16 cellular contexts compared by ENCODE assay signal in the genomic region with DNA sequence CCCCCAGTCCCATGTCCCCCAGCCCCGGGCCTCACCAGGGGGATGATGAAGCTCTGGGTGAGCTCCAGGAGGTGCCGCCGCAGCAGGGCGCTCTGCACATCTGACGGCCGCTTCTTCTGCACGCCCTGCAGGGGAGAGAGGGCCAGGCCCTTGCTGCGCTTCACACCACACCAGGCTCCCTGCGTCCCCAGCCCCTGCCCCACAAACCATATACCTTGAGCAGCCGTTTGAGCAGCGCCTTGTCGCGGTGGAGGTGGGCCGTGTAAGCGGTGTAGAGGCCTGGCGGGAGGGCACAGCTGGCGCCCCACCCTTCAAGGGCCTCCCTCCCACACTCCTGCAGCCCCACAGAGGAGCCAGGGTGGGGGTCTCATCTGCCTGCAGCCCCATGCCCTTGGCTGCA. TPM values are rescaled to one million over a fixed set of nuclear protein-coding genes. Genes with fewer than 3 reads are reported as not detected.
DNase-seq lines count a peak whose midpoint lies in the region; ATAC-seq and TF ChIP-seq lines count a peak whose summit lies in the region.
"Had no signal": no experiment of that assay in that cellular context is flagged by ENCODE, and none has a peak within 500 bp of the region (broad histone marks: within the 10 kb centered on the region; RNA-seq: fewer than 3 reads in every experiment).

No MANE protein-coding gene starts in this region.

- no peak for DNase-seq in activated naive CD4-positive, alpha-beta T cell treated with anti-CD3 and anti-CD28 coated beads, Interleukin-2, amount 10 ng/mL, durations not matched to agents 7 days and 5 days
- DNase-seq in activated naive CD4-positive, alpha-beta T cell treated with anti-CD3 and anti-CD28 coated beads, Interleukin-2, amount 50 U/mL, for 72 hours (ENCODE audit: low spot score in 2 of 2), result no peak
- peak; percentile 47 for DNase-seq in OCI-LY7 (ENCODE audit: low spot score)
- DNase-seq in colonic mucosa, result no peak
- DNase-seq in stimulated activated naive CD8-positive, alpha-beta T cell treated with anti-CD3 and anti-CD28 coated beads, Interleukin-15, amount 100 ng/mL, for 72 hours, result no peak
- DNase-seq in GM03348 (ENCODE audit: low spot score), result no peak
- DNase-seq in islet precursor cell, result no peak
- DNase-seq: activated gamma-delta T cell treated with Interleukin-2 at 50 U/mL for 16 hours; DMS153; NCI-H1930; NCI-H69; SHP77 treated with DMSO at 0.1 percent for 48 hours; stimulated activated CD4-positive, alpha-beta T cell treated with anti-CD3 and anti-CD28 coated beads, Interleukin-15, amount 100 ng/mL, for 24 hours had no signal

- CTCF ChIA-PET in activated naive CD4-positive, alpha-beta T cell treated with anti-CD3 and anti-CD28 coated beads, Interleukin-2, amount 10 ng/mL, durations not matched to agents 7 days and 5 days (lab: Charles Lee), result interaction anchor here (1.5 to 1.6 kb wide), 2 partner anchors 37 to 39 kb away, joined by 3 to 4 read pairs; no protein-coding TSS in a partner anchor
- CTCF ChIA-PET in OCI-LY7 (lab: Charles Lee; ENCODE audit: unreplicated experiment), result interaction anchor here (0.6 kb wide), 1 partner anchor 41 kb away, joined by 10 read pairs; no protein-coding TSS in a partner anchor

- H3K9me2 ChIP-seq in OCI-LY7 (ENCODE audit: insufficient read depth, low read length), result no peaks in the 10 kb centered on the region

- POLR2A ChIA-PET in OCI-LY7 (lab: Charles Lee), result interaction anchor here (2.6 kb wide), 1 partner anchor 9 kb away, joined by 10 read pairs; no protein-coding TSS in a partner anchor

- no peaks in the 10 kb centered on the region for H4K20me1 ChIP-seq in OCI-LY7 (ENCODE audit: insufficient read depth, low read length)

- no peak for ATAC-seq in activated naive CD4-positive, alpha-beta T cell treated with anti-CD3 and anti-CD28 coated beads, Interleukin-2, amount 50 U/mL, for 72 hours
- no peak for ATAC-seq in stimulated activated naive CD8-positive, alpha-beta T cell treated with anti-CD3 and anti-CD28 coated beads, Interleukin-15, amount 100 ng/mL, for 72 hours
- no peak for ATAC-seq in HG03565 (IDR thresholded peaks at IDR 0.05; ENCODE audit: unreplicated experiment)

- no peaks in the 10 kb centered on the region for H3K36me3 Mint-ChIP-seq in activated naive CD4-positive, alpha-beta T cell treated with anti-CD3 and anti-CD28 coated beads, Interleukin-2, amount 10 ng/mL, durations not matched to agents 7 days and 5 days
- no peaks in the 10 kb centered on the region for H3K36me3 Mint-ChIP-seq in activated naive CD4-positive, alpha-beta T cell treated with anti-CD3 and anti-CD28 coated beads, Interleukin-2, amount 50 U/mL, for 72 hours
- H3K36me3 Mint-ChIP-seq: WTC11 had no signal

- H3K4me1 Mint-ChIP-seq in activated naive CD4-positive, alpha-beta T cell treated with anti-CD3 and anti-CD28 coated beads, Interleukin-2, amount 10 ng/mL, durations not matched to agents 7 days and 5 days, result peaks cover 22% of the 10 kb centered on the region
- peaks cover 27% of the 10 kb centered on the region for H3K4me1 Mint-ChIP-seq in stimulated activated naive CD8-positive, alpha-beta T cell treated with anti-CD3 and anti-CD28 coated beads, Interleukin-15, amount 100 ng/mL, for 72 hours

- H3K79me2 ChIP-seq in OCI-LY7 (ENCODE audit: insufficient read depth, low read depth, low read length), result no peaks in the 10 kb centered on the region

- peak overlapping the region; percentile 69 for H3K4me3 Mint-ChIP-seq in activated naive CD4-positive, alpha-beta T cell treated with anti-CD3 and anti-CD28 coated beads, Interleukin-2, amount 10 ng/mL, durations not matched to agents 7 days and 5 days
- peak overlapping the region; percentile 83 to 90 for H3K4me3 Mint-ChIP-seq in stimulated activated naive CD8-positive, alpha-beta T cell treated with anti-CD3 and anti-CD28 coated beads, Interleukin-15, amount 100 ng/mL, for 72 hours
- H3K4me3 Mint-ChIP-seq: WTC11 had no signal

- H3K27me3 Mint-ChIP-seq in activated naive CD4-positive, alpha-beta T cell treated with anti-CD3 and anti-CD28 coated beads, Interleukin-2, amount 10 ng/mL, durations not matched to agents 7 days and 5 days, result peaks cover 20% of the 10 kb centered on the region
- H3K27me3 Mint-ChIP-seq in stimulated activated naive CD8-positive, alpha-beta T cell treated with anti-CD3 and anti-CD28 coated beads, Interleukin-15, amount 100 ng/mL, for 72 hours, result peaks cover 5% of the 10 kb centered on the region

- H3K27ac Mint-ChIP-seq in activated naive CD4-positive, alpha-beta T cell treated with anti-CD3 and anti-CD28 coated beads, Interleukin-2, amount 10 ng/mL, durations not matched to agents 7 days and 5 days, result peak overlapping the region; percentile 82
- peak overlapping the region in 1 of 2 donors; percentile 83 for H3K27ac Mint-ChIP-seq in activated naive CD4-positive, alpha-beta T cell treated with anti-CD3 and anti-CD28 coated beads, Interleukin-2, amount 50 U/mL, for 72 hours
- peak overlapping the region; percentile 89 to 94 for H3K27ac Mint-ChIP-seq in stimulated activated naive CD8-positive, alpha-beta T cell treated with anti-CD3 and anti-CD28 coated beads, Interleukin-15, amount 100 ng/mL, for 72 hours

- no peaks in the 10 kb centered on the region for H3K9me3 Mint-ChIP-seq in activated naive CD4-positive, alpha-beta T cell treated with anti-CD3 and anti-CD28 coated beads, Interleukin-2, amount 10 ng/mL, durations not matched to agents 7 days and 5 days
- no peaks in the 10 kb centered on the region for H3K9me3 Mint-ChIP-seq in activated naive CD4-positive, alpha-beta T cell treated with anti-CD3 and anti-CD28 coated beads, Interleukin-2, amount 50 U/mL, for 72 hours
- no peaks in the 10 kb centered on the region for H3K9me3 Mint-ChIP-seq in stimulated activated naive CD8-positive, alpha-beta T cell treated with anti-CD3 and anti-CD28 coated beads, Interleukin-15, amount 100 ng/mL, for 72 hours
- H3K9me3 Mint-ChIP-seq: WTC11 had no signal

- peak overlapping the region; percentile 71 for H3K4me3 ChIP-seq in OCI-LY7 (ENCODE audit: low read depth, low read length, poor library complexity, severe bottlenecking)
- H3K4me3 ChIP-seq in colonic mucosa, result no peak overlapping the region
- H3K4me3 ChIP-seq: prostate gland had no signal

- TF ChIP-seq CTCF in OCI-LY7 (conservative IDR thresholded peaks at IDR 0.05; ENCODE audit: low read length) (no peak), colonic mucosa (IDR thresholded peaks at IDR 0.05) (no peak)

- H3K27me3 ChIP-seq in colonic mucosa, result no peaks in the 10 kb centered on the region

- no TSS peak for BruUV-seq in OCI-LY7 (replicated peaks; lab: Mats Ljungman, UMichigan)

- no peak overlapping the region for H2AFZ ChIP-seq in OCI-LY7 (ENCODE audit: low read length)

- H3K36me3 ChIP-seq in OCI-LY7 (ENCODE audit: insufficient read depth, low read length) (no peaks in the 10 kb centered on the region), colonic mucosa (no peaks in the 10 kb centered on the region)
- H3K36me3 ChIP-seq: prostate gland had no signal

- peak overlapping the region; percentile 51 to 56 for H3K9ac ChIP-seq in colonic mucosa (ENCODE audit: low read depth in 2 of 2, low read length in 2 of 2)

- H3K4me2 ChIP-seq in OCI-LY7 (ENCODE audit: low read length), result peak overlapping the region; percentile 96

- H3K4me1 ChIP-seq in OCI-LY7 (ENCODE audit: insufficient read depth, low read length, poor library complexity, severe bottlenecking) (peaks cover 63% of the 10 kb centered on the region), colonic mucosa (peaks cover 7% of the 10 kb centered on the region)
- H3K4me1 ChIP-seq: prostate gland had no signal

- peak overlapping the region; percentile 91 for H3K27ac ChIP-seq in OCI-LY7 (ENCODE audit: low read depth, low read length, poor library complexity, severe bottlenecking)
- no peak overlapping the region for H3K27ac ChIP-seq in colonic mucosa
- H3K27ac ChIP-seq: prostate gland had no signal

- H3K9me3 ChIP-seq in OCI-LY7 (ENCODE audit: low read length), result no peaks in the 10 kb centered on the region
- no peaks in the 10 kb centered on the region for H3K9me3 ChIP-seq in colonic mucosa
- H3K9me3 ChIP-seq: prostate gland had no signal

- intact Hi-C loops in OCI-LY7 (cut with micrococcal nuclease; ENCODE audit: unreplicated experiment) (no loop called here), colonic mucosa (cut with DNase I) (no loop called here)

RNA-seq across cellular contexts. Expression of a gene that starts 6.2 kb away (rescaled TPM):
- total RNA-seq in activated naive CD4-positive, alpha-beta T cell treated with anti-CD3 and anti-CD28 coated beads, Interleukin-2, amount 50 U/mL, for 72 hours, result 10 to 100 TPM; 10.3 to 13.1 TPM
- 10.7 and 13.6 TPM in 2 replicates for total RNA-seq in OCI-LY7 (2014; rRNA removed; shearing (Covaris generic))
- total RNA-seq in OCI-LY7 (2022), result 38.9 and 39.2 TPM in 2 replicates
- total RNA-seq in colonic mucosa, result 100 to 1,000 TPM; 270 to 339 TPM

RNA-seq across cellular contexts. Expression of a gene that starts 13.2 kb away (rescaled TPM):
- 1 to 10 TPM; 4.1 to 4.3 TPM for total RNA-seq in activated naive CD4-positive, alpha-beta T cell treated with anti-CD3 and anti-CD28 coated beads, Interleukin-2, amount 50 U/mL, for 72 hours
- 25.0 and 31.6 TPM in 2 replicates for total RNA-seq in OCI-LY7 (2014; rRNA removed; shearing (Covaris generic))
- total RNA-seq in OCI-LY7 (2022) (38.1 and 45.0 TPM in 2 replicates), colonic mucosa (1 to 10 TPM; 2.4 to 4.0 TPM)

RNA-seq across cellular contexts. Expression of a gene that starts 29.5 kb away (rescaled TPM):
- total RNA-seq in activated naive CD4-positive, alpha-beta T cell treated with anti-CD3 and anti-CD28 coated beads, Interleukin-2, amount 50 U/mL, for 72 hours, result 10 to 100 TPM; 42.6 to 48.3 TPM
- 55.0 and 64.5 TPM in 2 replicates for total RNA-seq in OCI-LY7 (2014; rRNA removed; shearing (Covaris generic))
- total RNA-seq in OCI-LY7 (2022), result 62.3 and 65.8 TPM in 2 replicates
- 10 to 100 TPM; 34.1 to 55.9 TPM for total RNA-seq in colonic mucosa

RNA-seq across cellular contexts. Expression of a gene that starts 43.4 kb away (rescaled TPM):
- total RNA-seq in activated naive CD4-positive, alpha-beta T cell treated with anti-CD3 and anti-CD28 coated beads, Interleukin-2, amount 50 U/mL, for 72 hours, result 10 to 100 TPM; 15.6 to 25.7 TPM
- 12.0 and 13.0 TPM in 2 replicates for total RNA-seq in OCI-LY7 (2014; rRNA removed; shearing (Covaris generic))
- total RNA-seq in OCI-LY7 (2022) (18.6 and 19.7 TPM in 2 replicates), colonic mucosa (1 to 10 TPM; 1.3 to 1.9 TPM)

RNA-seq across cellular contexts. Expression of a gene that starts 52.1 kb away (rescaled TPM):
- total RNA-seq in activated naive CD4-positive, alpha-beta T cell treated with anti-CD3 and anti-CD28 coated beads, Interleukin-2, amount 50 U/mL, for 72 hours, result 10 to 100 TPM in 1 of 2 donors, 1 to 10 TPM in 1; 7.1 to 14.2 TPM
- total RNA-seq in OCI-LY7 (2014; rRNA removed; shearing (Covaris generic)), result 90.8 and 93.6 TPM in 2 replicates
- total RNA-seq in OCI-LY7 (2022) (84.9 and 90.1 TPM in 2 replicates), colonic mucosa (1 to 10 TPM; 2.0 to 2.6 TPM)

Comparison
In these comparisons a context has a peak if more than half of its experiments do, and no peak if none do; other contexts are left out.
1. RNA of a gene that starts 6.2 kb away (total RNA-seq): 270 to 339 TPM in colonic mucosa; 10.7 to 39.2 TPM in OCI-LY7 and 10.3 to 13.1 TPM in activated naive CD4-positive, alpha-beta T cell treated with anti-CD3 and anti-CD28 coated beads, Interleukin-2, amount 50 U/mL, for 72 hours; every median in the first group is over 4 times any median in the second.
2. RNA of a gene that starts 13.2 kb away (total RNA-seq): 25.0 to 45.0 TPM in OCI-LY7; 4.1 to 4.3 TPM in activated naive CD4-positive, alpha-beta T cell treated with anti-CD3 and anti-CD28 coated beads, Interleukin-2, amount 50 U/mL, for 72 hours and 2.4 to 4.0 TPM in colonic mucosa; every median in the first group is over 4 times any median in the second.